1 cellular context compared by ENCODE assay signal in the genomic region with DNA sequence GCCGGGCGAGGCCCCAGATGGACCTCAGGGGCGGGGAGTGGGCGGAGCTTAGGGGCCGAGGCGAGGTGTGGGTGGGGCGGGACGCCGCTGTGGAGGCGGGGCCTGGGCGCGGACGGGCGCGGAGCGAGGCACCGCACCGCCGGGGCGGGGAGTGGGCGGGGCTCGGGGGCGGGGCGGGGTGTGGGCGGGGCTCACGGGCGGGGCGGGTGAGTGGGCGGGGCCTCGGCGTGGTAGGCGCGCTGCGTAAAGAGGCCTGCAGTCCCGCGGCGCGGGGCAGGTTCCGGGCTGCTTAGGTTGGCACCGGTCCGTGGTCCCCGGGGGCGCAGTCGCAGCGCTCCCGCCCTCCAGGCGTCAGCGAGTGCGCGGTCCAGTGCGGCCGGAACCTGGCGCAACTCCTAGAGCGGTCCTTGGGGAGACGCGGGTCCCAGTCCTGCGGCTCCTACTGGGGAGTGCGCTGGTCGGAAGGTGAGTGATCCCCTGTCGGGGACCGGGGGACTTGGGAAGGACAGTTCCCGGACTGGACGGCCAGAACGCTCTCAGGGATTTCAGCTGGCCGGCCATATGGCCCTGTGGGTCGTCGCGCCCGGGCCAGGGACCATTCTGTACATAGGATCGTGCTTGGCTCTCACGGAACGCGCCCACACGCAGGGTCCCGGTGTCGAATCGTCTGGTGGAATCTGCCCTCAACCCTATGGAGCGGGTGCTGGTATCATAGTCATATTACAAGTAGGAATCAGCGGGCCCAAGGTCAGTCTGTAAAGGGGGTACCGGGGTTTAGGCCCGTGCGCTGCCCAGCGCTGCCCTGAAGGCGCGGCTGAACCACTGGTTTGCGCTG.
TF ChIP-seq lines count a peak whose summit lies in the region.

A gene with protein sequence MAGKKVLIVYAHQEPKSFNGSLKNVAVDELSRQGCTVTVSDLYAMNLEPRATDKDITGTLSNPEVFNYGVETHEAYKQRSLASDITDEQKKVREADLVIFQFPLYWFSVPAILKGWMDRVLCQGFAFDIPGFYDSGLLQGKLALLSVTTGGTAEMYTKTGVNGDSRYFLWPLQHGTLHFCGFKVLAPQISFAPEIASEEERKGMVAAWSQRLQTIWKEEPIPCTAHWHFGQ (plus strand): TSS at position 274 of the 835 bp plus-strand sequence. CDS start 6,659 bp downstream, outside the sequence.

TF ChIP-seq in HEK293, 187 proteins besides CTCF, POLR2A, EP300 and RAD21 (continued from another document):
- TF ChIP-seq, protein P1, sequence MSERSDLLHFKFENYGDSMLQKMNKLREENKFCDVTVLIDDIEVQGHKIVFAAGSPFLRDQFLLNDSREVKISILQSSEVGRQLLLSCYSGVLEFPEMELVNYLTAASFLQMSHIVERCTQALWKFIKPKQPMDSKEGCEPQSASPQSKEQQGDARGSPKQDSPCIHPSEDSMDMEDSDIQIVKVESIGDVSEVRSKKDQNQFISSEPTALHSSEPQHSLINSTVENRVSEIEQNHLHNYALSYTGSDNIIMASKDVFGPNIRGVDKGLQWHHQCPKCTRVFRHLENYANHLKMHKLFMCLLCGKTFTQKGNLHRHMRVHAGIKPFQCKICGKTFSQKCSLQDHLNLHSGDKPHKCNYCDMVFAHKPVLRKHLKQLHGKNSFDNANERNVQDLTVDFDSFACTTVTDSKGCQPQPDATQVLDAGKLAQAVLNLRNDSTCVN (tag by site-specific recombination; optimal IDR thresholded peaks at IDR 0.05), result peak; percentile 90
- TF ChIP-seq HOXC10 (CRISPR knock-in tag; IDR thresholded peaks at IDR 0.05) (peak; percentile 25; the same call in 1 of the 2 replicates), ZNF521 (tag by site-specific recombination; IDR thresholded peaks at IDR 0.05) (no peak), ZNF664 (tag by site-specific recombination; IDR thresholded peaks at IDR 0.05) (no peak), ZNF600 (tag by site-specific recombination; IDR thresholded peaks at IDR 0.05) (peak; percentile 73), ZNF654 (tag by site-specific recombination; IDR thresholded peaks at IDR 0.05; ENCODE audit: low read depth) (no peak), EGR2 (tag by site-specific recombination; IDR thresholded peaks at IDR 0.05; ENCODE audit: low read depth) (peak; percentile 49; the same call in 1 of the 2 replicates), ZNF398 (tag by site-specific recombination; IDR thresholded peaks at IDR 0.05) (peak; percentile 45; the same call in 1 of the 2 replicates), ZNF707 (tag by site-specific recombination; IDR thresholded peaks at IDR 0.05) (no peak), KLF9 (tag by site-specific recombination; IDR thresholded peaks at IDR 0.05; ENCODE audit: low read depth) (peak; percentile 20; the same call in 1 of the 2 replicates), ZNF133 (tag by site-specific recombination; IDR thresholded peaks at IDR 0.05) (no peak)
